ENCODE assay signal across 1 cellular context in genomic region chr3:165210132-165210531, GRCh38.
TF ChIP-seq lines count a peak whose summit lies in the region.

No MANE protein-coding gene starts in this region.

TF ChIP-seq in GM12878, 131 proteins besides CTCF, POLR2A, EP300 and RAD21:
- TF ChIP-seq ZNF592 (IDR thresholded peaks at IDR 0.05) (no peak), ATF2 (IDR thresholded peaks at IDR 0.05; ENCODE audit: low read length) (no peak), STAT3 (IDR thresholded peaks at IDR 0.05; ENCODE audit: low read depth, low read length) (no peak), IKZF1 (conservative IDR thresholded peaks at IDR 0.05) (no peak), CBFB (IDR thresholded peaks at IDR 0.05; ENCODE audit: low read depth) (no peak), FOXM1 (IDR thresholded peaks at IDR 0.05; ENCODE audit: low read depth, low read length) (no peak), CEBPB (IDR thresholded peaks at IDR 0.05; ENCODE audit: borderline replicate concordance in 1 of 2, low read depth in 2 of 2, low read length in 2 of 2) (no peak), CHD4 (IDR thresholded peaks at IDR 0.05) (no peak), NFXL1 (IDR thresholded peaks at IDR 0.05; ENCODE audit: borderline replicate concordance) (no peak), PBX3 (IDR thresholded peaks at IDR 0.05; ENCODE audit: insufficient replicate concordance, low read depth, low read length) (no peak), SUPT20H (IDR thresholded peaks at IDR 0.05; ENCODE audit: borderline replicate concordance, control insufficient read depth, low read depth, low read length) (no peak), NRF1 (conservative IDR thresholded peaks at IDR 0.05; ENCODE audit: low read depth, low read length) (no peak)
